ENCODE assay signal across 18 cellular contexts in the genomic region with DNA sequence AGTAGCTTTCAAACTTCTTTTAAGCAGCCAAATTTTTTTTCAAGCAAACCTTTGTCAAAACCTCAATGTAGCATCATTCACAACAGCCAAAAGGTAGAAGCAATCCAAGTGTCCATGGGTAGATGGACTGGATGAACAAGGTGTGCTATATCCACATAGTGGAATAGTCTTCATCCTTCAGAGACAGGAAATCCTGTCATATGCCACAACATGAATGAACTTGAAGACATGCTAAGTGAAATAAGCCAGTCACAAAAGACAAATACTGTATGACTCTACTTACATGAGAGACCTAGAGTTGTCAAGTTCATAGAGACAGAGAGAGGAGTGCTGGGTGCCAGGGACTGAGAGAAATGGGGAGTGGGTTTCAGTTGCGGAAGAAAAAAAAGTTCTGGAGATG.
DNase-seq lines count a peak whose midpoint lies in the region; ATAC-seq and TF ChIP-seq lines count a peak whose summit lies in the region.
"Had no signal": no experiment of that assay in that cellular context is flagged by ENCODE, and none has a peak within 500 bp of the region (broad histone marks: within the 10 kb centered on the region; RNA-seq: fewer than 3 reads in every experiment).

No MANE protein-coding gene starts in this region.

- TF ChIP-seq CTCF in Loucy (conservative IDR thresholded peaks at IDR 0.05; ENCODE audit: low read length) = no peak
- no peak for TF ChIP-seq CTCF in brain (conservative IDR thresholded peaks at IDR 0.05)
- TF ChIP-seq CTCF in nephron progenitor cell (IDR thresholded peaks at IDR 0.05) = no peak

- peaks cover 26% of the 10 kb centered on the region for H3K4me1 ChIP-seq in Loucy (ENCODE audit: insufficient read depth, low read length, poor library complexity, severe bottlenecking)

- H3K9me2 ChIP-seq in Loucy (replicated peaks; ENCODE audit: low read depth, low read length) = no peaks in the 10 kb centered on the region

- H3K36me3 ChIP-seq in Loucy (ENCODE audit: insufficient read depth, low read length) = no peaks in the 10 kb centered on the region
- H3K36me3 ChIP-seq: BLaER1 treated with 17β-estradiol and CSF1 and Interleukin-3, amounts not matched to agents 10 nM and 100 nM had no signal

- no peak overlapping the region for H2AFZ ChIP-seq in Loucy (ENCODE audit: low read length)

- peak overlapping the region; percentile 20 for H3K27ac ChIP-seq in epithelial cell of prostate
- H3K27ac ChIP-seq: BLaER1 treated with 17β-estradiol and CSF1 and Interleukin-3, amounts not matched to agents 10 nM and 100 nM had no signal

- no peak for ATAC-seq in HG02588 (IDR thresholded peaks at IDR 0.05; ENCODE audit: unreplicated experiment)
- ATAC-seq: CD8-positive, alpha-beta T cell; HCT116; HepG2 had no signal

- no peak overlapping the region for H3K4me3 ChIP-seq in Loucy (ENCODE audit: low read length, poor library complexity, severe bottlenecking)
- H3K4me3 ChIP-seq: BLaER1 treated with 17β-estradiol and CSF1 and Interleukin-3, amounts not matched to agents 10 nM and 100 nM had no signal

- no peak overlapping the region for H3K9ac ChIP-seq in Loucy (ENCODE audit: low read depth, low read length, poor library complexity, severe bottlenecking)
- H3K9ac ChIP-seq: BLaER1 treated with 17β-estradiol and CSF1 and Interleukin-3, amounts not matched to agents 10 nM and 100 nM had no signal

- peak overlapping the region; percentile 23 for H3K4me2 ChIP-seq in Loucy (ENCODE audit: low read depth, low read length, poor library complexity, severe bottlenecking)
- H3K4me2 ChIP-seq: BLaER1 treated with 17β-estradiol and CSF1 and Interleukin-3, amounts not matched to agents 10 nM and 100 nM had no signal

- no peaks in the 10 kb centered on the region for H4K20me1 ChIP-seq in Loucy (ENCODE audit: insufficient read depth, low read length, poor library complexity, severe bottlenecking)
- H4K20me1 ChIP-seq: BLaER1 treated with 17β-estradiol and CSF1 and Interleukin-3, amounts not matched to agents 10 nM and 100 nM had no signal

- peak overlapping the region in 3 of 5 experiments; percentile 2 to 46 (median 44) for H3K27ac Mint-ChIP-seq in brain
- peak overlapping the region; percentile 26 for H3K27ac Mint-ChIP-seq in nephron progenitor cell
- H3K27ac Mint-ChIP-seq: B cell; CD8-positive, alpha-beta T cell; HFFc6 had no signal

- peaks cover 54% of the 10 kb centered on the region for H3K4me1 Mint-ChIP-seq in brain
- peaks cover 36% of the 10 kb centered on the region for H3K4me1 Mint-ChIP-seq in nephron progenitor cell
- H3K4me1 Mint-ChIP-seq: B cell had no signal

- H3K9me3 Mint-ChIP-seq in brain (peaks cover 0 to 4% (median 0%) of the 10 kb centered on the region in 5 experiments), nephron progenitor cell (no peaks in the 10 kb centered on the region)
- H3K9me3 Mint-ChIP-seq: CD8-positive, alpha-beta T cell; HFFc6 had no signal

- H3K79me2 ChIP-seq in Loucy (ENCODE audit: insufficient read depth, low read length) = peaks cover 20% of the 10 kb centered on the region

- DNase-seq in epithelial cell of prostate (ENCODE audit: low read depth, low spot score) (no peak), nephron progenitor cell (no peak), NCI-H2171 treated with DMSO at 0.1 percent for 48 hours (lab: John Stamatoyannopoulos, UW) (no peak), activated gamma-delta T cell treated with Interleukin-2 at 50 U/mL for 16 hours (no peak)
- DNase-seq: Calu3; CD8-positive, alpha-beta T cell; DMS79 treated with DMSO at 0.1 percent for 48 hours; GF-D8; GOT3; H7; HFFc6 had no signal

- H3K27me3 Mint-ChIP-seq in brain (no peaks in the 10 kb centered on the region), nephron progenitor cell (ENCODE audit: low read depth, poor library complexity) (no peaks in the 10 kb centered on the region)
- H3K27me3 Mint-ChIP-seq: B cell had no signal

- H3K27me3 ChIP-seq in Loucy (ENCODE audit: insufficient read depth, low read length, poor library complexity, severe bottlenecking) = no peaks in the 10 kb centered on the region
- H3K27me3 ChIP-seq: BLaER1 treated with 17β-estradiol and CSF1 and Interleukin-3, amounts not matched to agents 10 nM and 100 nM had no signal

- H3K36me3 Mint-ChIP-seq in brain (peaks cover 9% of the 10 kb centered on the region), nephron progenitor cell (ENCODE audit: low read depth) (no peaks in the 10 kb centered on the region)
- H3K36me3 Mint-ChIP-seq: CD8-positive, alpha-beta T cell had no signal

- H3K9me3 ChIP-seq in Loucy (ENCODE audit: insufficient read depth, low read depth, low read length) = no peaks in the 10 kb centered on the region

- H3K4me3 Mint-ChIP-seq in brain (no peak overlapping the region), nephron progenitor cell (no peak overlapping the region)
- H3K4me3 Mint-ChIP-seq: B cell; CD8-positive, alpha-beta T cell; HFFc6 had no signal

- no peaks in the 10 kb centered on the region for H3F3A ChIP-seq in Loucy (ENCODE audit: low read depth)
